23 cellular contexts compared by ENCODE assay signal in the genomic region with DNA sequence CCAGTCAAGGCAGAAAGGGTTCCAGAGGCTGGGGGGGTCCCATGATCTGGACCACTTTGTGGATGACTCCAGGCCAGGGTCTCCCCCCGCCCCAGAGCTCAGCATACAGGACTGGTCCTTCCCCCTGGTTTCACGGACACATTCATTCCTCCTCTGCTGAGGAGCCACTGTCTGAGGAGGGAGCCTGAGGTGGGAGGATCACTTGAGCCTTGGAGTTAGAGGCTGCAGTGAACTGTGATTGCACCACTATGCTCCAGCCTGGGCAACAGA. TPM values are rescaled to one million over a fixed set of nuclear protein-coding genes. Genes with fewer than 3 reads are reported as not detected.
"Had no signal": no experiment of that assay in that cellular context is flagged by ENCODE, and none has a peak within 500 bp of the region (broad histone marks: within the 10 kb centered on the region; RNA-seq: fewer than 3 reads in every experiment).

No MANE protein-coding gene starts in this region.

- FAIRE-seq: bronchial epithelial cell, RCC 7860 had no signal

- H3K9me3 ChIP-seq: adrenal gland had no signal

- H3K27ac ChIP-seq: adrenal gland, KMS-11 had no signal

- H3K36me3 ChIP-seq: adrenal gland had no signal

- ATAC-seq: activated CD8-positive, alpha-beta T cell treated with anti-CD3 and anti-CD28 coated beads, Interleukin-2, amount 10 ng/mL, durations not matched to agents 7 days and 5 days; WTC11 had no signal

- H3K27me3 ChIP-seq: adrenal gland had no signal

- H3K4me3 ChIP-seq: adrenal gland had no signal

- DNase-seq: activated CD4-positive, alpha-beta T cell treated with anti-CD3 and anti-CD28 coated beads for 48 hours; activated CD4-positive, alpha-beta T cell treated with anti-CD3 and anti-CD28 coated beads, Interleukin-2, amount 50 U/mL, for 4 hours; activated CD4-positive, CD25-positive, alpha-beta regulatory T cell treated with anti-CD3 and anti-CD28 coated beads, Interleukin-2, amount 50 U/mL, for 72 hours; activated CD8-positive, alpha-beta memory T cell treated with anti-CD3 and anti-CD28 coated beads, Interleukin-2, amount 50 U/mL, for 48 hours; activated CD8-positive, alpha-beta T cell treated with anti-CD3 and anti-CD28 coated beads, Interleukin-2, amount 10 ng/mL, durations not matched to agents 7 days and 5 days; activated naive CD4-positive, alpha-beta T cell treated with anti-CD3 and anti-CD28 coated beads, Interleukin-2, amount 50 U/mL, for 16 hours; activated naive CD8-positive, alpha-beta T cell treated with anti-CD3 and anti-CD28 coated beads, Interleukin-2, amount 10 ng/mL, durations not matched to agents 7 days and 5 days; activated T-cell treated with anti-CD3 and anti-CD28 coated beads, Interleukin-2, amount 50 U/mL, for 1 hour; anterior cingulate cortex; central memory CD4-positive, alpha-beta T cell; MM.1S; NCI-H1105 treated with DMSO at 0.1 percent for 48 hours; NCI-H1436 treated with DMSO at 0.1 percent for 48 hours; NCI-H187; NCI-H2081; NCI-H510A treated with DMSO at 0.1 percent for 48 hours; NCI-H69; SHP77 treated with DMSO at 0.1 percent for 48 hours had no signal

RNA-seq across cellular contexts. Expression of a gene that starts 6.8 kb away (rescaled TPM):
- total RNA-seq: bronchial epithelial cell had no signal
